In the genomic region with DNA sequence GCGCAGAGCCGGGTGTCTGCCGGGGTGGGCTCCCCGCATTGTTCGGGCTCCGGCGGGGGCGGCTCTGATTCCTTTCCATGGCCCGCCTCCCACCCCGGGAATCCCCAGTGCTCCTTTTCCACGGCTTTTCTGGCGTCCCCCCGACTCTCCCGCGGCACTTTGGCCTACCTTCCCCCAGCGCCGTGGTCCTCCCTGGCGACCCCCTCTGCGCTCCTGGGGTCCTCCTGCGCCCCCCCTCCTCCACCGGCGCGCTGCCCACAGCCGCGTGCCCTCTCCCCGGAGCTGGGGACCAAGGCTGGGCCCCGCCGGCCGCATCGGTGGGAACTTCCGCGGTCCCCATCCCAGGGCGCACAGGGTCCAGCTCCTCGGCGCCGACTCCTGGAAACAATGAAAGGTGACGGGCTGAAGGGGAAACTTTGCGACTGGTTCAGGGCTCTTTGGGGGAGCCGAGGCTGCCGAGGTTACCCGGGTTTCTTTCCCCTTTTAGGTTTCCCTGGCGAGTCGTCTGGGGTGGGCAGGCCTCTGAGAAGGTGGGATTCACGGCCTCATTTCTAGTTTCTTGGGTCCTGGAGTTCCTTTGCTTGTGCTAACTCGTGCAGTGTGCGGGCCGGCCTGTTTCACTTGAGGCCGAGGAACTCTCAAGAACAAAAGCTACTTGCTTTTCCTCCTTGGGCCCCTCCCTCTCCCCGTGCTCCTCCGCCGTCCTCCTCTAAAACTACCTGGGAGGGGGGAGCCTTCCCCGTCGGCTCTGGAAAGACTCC, we compare ENCODE assay signal across 8 cellular contexts. TPM values are rescaled to one million over a fixed set of nuclear protein-coding genes. Genes with fewer than 3 reads are reported as not detected.
DNase-seq lines count a peak whose midpoint lies in the region; ATAC-seq and TF ChIP-seq lines count a peak whose summit lies in the region.

No MANE protein-coding gene starts in this region.

- H3K4me1 ChIP-seq in KMS-11 (ENCODE audit: low read depth, poor library complexity, severe bottlenecking), result peaks cover 28% of the 10 kb centered on the region
- peaks cover 43% of the 10 kb centered on the region for H3K4me1 ChIP-seq in vagina

- H3K4me3 Mint-ChIP-seq in activated T-cell treated with anti-CD3 and anti-CD28 coated beads, Interleukin-2, amount 50 U/mL, for 4 hours, result peak overlapping the region; percentile 92
- peak overlapping the region; percentile 96 to 99 (median 99) for H3K4me3 Mint-ChIP-seq in nephron

- peak overlapping the region; percentile 82 for H3K4me2 ChIP-seq in KMS-11

- peaks cover 36% of the 10 kb centered on the region; the same call in 1 of the 2 replicates for H3K79me2 ChIP-seq in KMS-11 (ENCODE audit: insufficient read depth, low read depth)

- H3K27ac ChIP-seq in KMS-11, result no peak overlapping the region
- peak overlapping the region; percentile 99 for H3K27ac ChIP-seq in vagina

- DNase-seq in C1 segment of cervical spinal cord (lab: John Stamatoyannopoulos, UW), result peak in 10 of 14 donors; percentile 8 to 78 (median 54)
- DNase-seq in activated T-cell treated with anti-CD3 and anti-CD28 coated beads, Interleukin-2, amount 50 U/mL, for 4 hours, result peak; percentile 29
- peak; percentile 78 for DNase-seq in fibroblast of gingiva (ENCODE audit: low read depth)
- DNase-seq in vagina (ENCODE audit: extremely low spot score in 2 of 2), result no peak
- DNase-seq in NCI-H1417 (lab: John Stamatoyannopoulos, UW), result no peak

- peak overlapping the region; percentile 99 to 100 (median 99) for H3K27ac Mint-ChIP-seq in nephron

- TF ChIP-seq CTCF in KMS-11 (conservative IDR thresholded peaks at IDR 0.05; ENCODE audit: low read depth, low read length) (no peak), nephron (IDR thresholded peaks at IDR 0.05; ENCODE audit: unreplicated experiment in 3 of 3) (no peak), vagina (IDR thresholded peaks at IDR 0.05) (no peak)

- TF ChIP-seq POLR2A in vagina (IDR thresholded peaks at IDR 0.05), result peak in 1 of 2 donors; percentile 56

- H3K36me3 ChIP-seq in KMS-11 (ENCODE audit: insufficient read depth), result no peaks in the 10 kb centered on the region
- H3K36me3 ChIP-seq in vagina, result peaks cover 0 to 12% of the 10 kb centered on the region in 2 donors

- ATAC-seq in activated T-cell treated with anti-CD3 and anti-CD28 coated beads, Interleukin-2, amount 50 U/mL, for 4 hours, result no peak
- ATAC-seq in HG03571 (IDR thresholded peaks at IDR 0.05; ENCODE audit: unreplicated experiment), result no peak

- no peaks in the 10 kb centered on the region for H4K20me1 ChIP-seq in KMS-11 (ENCODE audit: insufficient read depth)

- no peaks in the 10 kb centered on the region for H3K9me3 Mint-ChIP-seq in activated T-cell treated with anti-CD3 and anti-CD28 coated beads, Interleukin-2, amount 50 U/mL, for 4 hours
- H3K9me3 Mint-ChIP-seq in nephron, result no peaks in the 10 kb centered on the region

- peaks cover 11% of the 10 kb centered on the region for H3K36me3 Mint-ChIP-seq in activated T-cell treated with anti-CD3 and anti-CD28 coated beads, Interleukin-2, amount 50 U/mL, for 4 hours (ENCODE audit: insufficient read depth)
- H3K36me3 Mint-ChIP-seq in nephron (ENCODE audit: low read depth), result peaks cover 15% of the 10 kb centered on the region

- no peaks in the 10 kb centered on the region for H3K9me3 ChIP-seq in vagina

- no peaks in the 10 kb centered on the region for H3K27me3 ChIP-seq in KMS-11 (ENCODE audit: insufficient read depth, low read depth)
- no peaks in the 10 kb centered on the region for H3K27me3 ChIP-seq in vagina

- H2AFZ ChIP-seq in KMS-11 (ENCODE audit: low read depth), result peak overlapping the region; percentile 63; the same call in 1 of the 2 replicates

- H3K9ac ChIP-seq in KMS-11, result peak overlapping the region; percentile 85; the same call in 1 of the 2 replicates

- H3K4me3 ChIP-seq in KMS-11 (IDR thresholded peaks at IDR 0.05; ENCODE audit: insufficient read depth, low read depth, low read length) (no peak overlapping the region), vagina (peak overlapping the region; percentile 74 to 89)

- intact Hi-C loops in vagina (cut with DNase I), result no loop called here

- no peaks in the 10 kb centered on the region for H3K27me3 Mint-ChIP-seq in activated T-cell treated with anti-CD3 and anti-CD28 coated beads, Interleukin-2, amount 50 U/mL, for 4 hours (ENCODE audit: low read depth)
- H3K27me3 Mint-ChIP-seq in nephron (ENCODE audit: low read depth), result no peaks in the 10 kb centered on the region

- peaks cover 63% of the 10 kb centered on the region for H3K4me1 Mint-ChIP-seq in activated T-cell treated with anti-CD3 and anti-CD28 coated beads, Interleukin-2, amount 50 U/mL, for 4 hours (ENCODE audit: low read depth)
- H3K4me1 Mint-ChIP-seq in nephron, result peaks cover 46% of the 10 kb centered on the region

RNA-seq across cellular contexts. Expression of gene TGIF1, which starts 2.2 kb away (rescaled TPM):
- total RNA-seq in activated T-cell treated with anti-CD3 and anti-CD28 coated beads, Interleukin-2, amount 50 U/mL, for 4 hours, result 10 to 100 TPM; 19.8 to 35.0 (median 34.8) TPM
- total RNA-seq in vagina, result 60.9 TPM

Comparison
In these comparisons a context has a peak if more than half of its experiments do, and no peak if none do; other contexts are left out.
1. DNase-seq: peak in C1 segment of cervical spinal cord (10 of 14), activated T-cell treated with anti-CD3 and anti-CD28 coated beads, Interleukin-2, amount 50 U/mL, for 4 hours (single experiment) and fibroblast of gingiva (single experiment); none in vagina (0 of 2) and NCI-H1417 (0 of 3).